Comparison of ENCODE assay signal across 15 cellular contexts in genomic region chr10:70092389-70092718, GRCh38. TPM values are rescaled to one million over a fixed set of nuclear protein-coding genes. Genes with fewer than 3 reads are reported as not detected.
A peak's percentile ranks its signal among the peaks of the same experiment; 100 is the strongest.
DNase-seq lines count a peak whose midpoint lies in the region; ATAC-seq and TF ChIP-seq lines count a peak whose summit lies in the region.
"Had no signal": no experiment of that assay in that cellular context is flagged by ENCODE, and none has a peak within 500 bp of the region (broad histone marks: within the 10 kb centered on the region; RNA-seq: fewer than 3 reads in every experiment).

No MANE protein-coding gene starts in this region.

- no peak overlapping the region for H2BK120ac ChIP-seq in mesenchymal stem cell (ENCODE audit: low read depth, low read length)

- H3K18ac ChIP-seq in mesenchymal stem cell (ENCODE audit: low read depth in 1 of 2, low read length in 2 of 2) = no peak overlapping the region

- peaks cover 21% of the 10 kb centered on the region for H3K4me1 ChIP-seq in mesenchymal stem cell (ENCODE audit: control insufficient read depth, insufficient read depth, low read depth, low read length)
- H3K4me1 ChIP-seq in colonic mucosa = no peaks in the 10 kb centered on the region
- H3K4me1 ChIP-seq: neural progenitor cell, tibial nerve had no signal

- no peak for ATAC-seq in activated CD8-positive, alpha-beta T cell treated with anti-CD3 and anti-CD28 coated beads for 36 hours
- ATAC-seq in GM19035 (IDR thresholded peaks at IDR 0.05; ENCODE audit: unreplicated experiment) = no peak
- ATAC-seq: stimulated activated naive B cell treated with anti-CD40 and anti-IgM and Interleukin-4, amounts not matched to agents 10 μg/mL and 1 μg/mL and 100 μg/mL, for 72 hours had no signal

- WGBS in mesenchymal stem cell = 96% methylated on average over 7 of the region's 7 CpGs

- no peak overlapping the region for H3K23ac ChIP-seq in mesenchymal stem cell (ENCODE audit: low read length in 2 of 2)

- H3K9ac ChIP-seq in mesenchymal stem cell (ENCODE audit: low read length) (no peak overlapping the region), colonic mucosa (ENCODE audit: low read depth in 2 of 2, low read length in 2 of 2) (no peak overlapping the region)
- H3K9ac ChIP-seq: neural progenitor cell had no signal

- H3K14ac ChIP-seq in mesenchymal stem cell (ENCODE audit: low read length in 2 of 2) = no peak overlapping the region

- TF ChIP-seq CTCF in activated CD8-positive, alpha-beta T cell treated with anti-CD3 and anti-CD28 coated beads for 36 hours (IDR thresholded peaks at IDR 0.05) = no peak
- no peak for TF ChIP-seq CTCF in colonic mucosa (IDR thresholded peaks at IDR 0.05)

- peaks cover 58% of the 10 kb centered on the region for H3K4me1 Mint-ChIP-seq in activated naive CD4-positive, alpha-beta T cell treated with anti-CD3 and anti-CD28 coated beads, Interleukin-2, amount 50 U/mL, for 24 hours
- H3K4me1 Mint-ChIP-seq in activated CD8-positive, alpha-beta T cell treated with anti-CD3 and anti-CD28 coated beads for 36 hours (ENCODE audit: low read depth) = peaks cover 44% of the 10 kb centered on the region
- H3K4me1 Mint-ChIP-seq: neural progenitor cell; stimulated activated naive B cell treated with anti-CD40 and anti-IgM and Interleukin-4, amounts not matched to agents 10 μg/mL and 1 μg/mL and 100 μg/mL, for 72 hours had no signal

- H3K36me3 ChIP-seq in mesenchymal stem cell (ENCODE audit: control insufficient read depth in 1 of 2, insufficient read depth in 2 of 2, low read depth in 1 of 2, low read length in 2 of 2) (peaks cover 32 to 38% of the 10 kb centered on the region in 2 experiments), colonic mucosa (no peaks in the 10 kb centered on the region)
- H3K36me3 ChIP-seq: neural progenitor cell had no signal

- no peak for DNase-seq in activated naive CD4-positive, alpha-beta T cell treated with Interleukin-2 at 50 U/mL for 16 hours
- no peak for DNase-seq in activated CD8-positive, alpha-beta T cell treated with anti-CD3 and anti-CD28 coated beads for 36 hours
- DNase-seq in mesenchymal stem cell (no peak), C1 segment of cervical spinal cord (lab: John Stamatoyannopoulos, UW) (no peak), colonic mucosa (no peak)
- DNase-seq: GOT3; left cardiac atrium; mesendoderm; NCI-H774; stimulated activated naive B cell treated with anti-CD40 and anti-IgM and Interleukin-4, amounts not matched to agents 10 μg/mL and 1 μg/mL and 100 μg/mL, for 72 hours had no signal

- H2AFZ ChIP-seq in mesenchymal stem cell (ENCODE audit: low read depth, low read length) = no peak overlapping the region
- H2AFZ ChIP-seq: neural progenitor cell had no signal

- H3K4me2 ChIP-seq in mesenchymal stem cell (ENCODE audit: low read length, poor library complexity, severe bottlenecking) = no peak overlapping the region
- H3K4me2 ChIP-seq: neural progenitor cell had no signal

- no peak overlapping the region for H2BK12ac ChIP-seq in mesenchymal stem cell (ENCODE audit: low read length in 2 of 2)

- H3K9me3 ChIP-seq in mesenchymal stem cell (ENCODE audit: control insufficient read depth, low read length) (no peaks in the 10 kb centered on the region), colonic mucosa (no peaks in the 10 kb centered on the region)
- H3K9me3 ChIP-seq: tibial nerve had no signal

- H2BK5ac ChIP-seq in mesenchymal stem cell (ENCODE audit: low read depth, low read length, poor library complexity, severe bottlenecking) = no peak overlapping the region

- CTCF ChIA-PET in activated CD8-positive, alpha-beta T cell treated with anti-CD3 and anti-CD28 coated beads for 36 hours (lab: Charles Lee) = interaction anchor here (0.9 to 7.5 kb wide), 7 partner anchors 16 to 272 kb away, joined by 3 to 99 read pairs (median 6); partner anchors contain the start of genes MACROH2A2 and TYSND1

- no peak overlapping the region for H3K4ac ChIP-seq in mesenchymal stem cell (ENCODE audit: low read depth in 1 of 2, low read length in 2 of 2)

- H3K27ac ChIP-seq in mesenchymal stem cell (ENCODE audit: low read length, poor library complexity, severe bottlenecking) (no peak overlapping the region), colonic mucosa (no peak overlapping the region)
- H3K27ac ChIP-seq: neural progenitor cell, tibial nerve had no signal

- H2BK15ac ChIP-seq in mesenchymal stem cell (ENCODE audit: low read depth, poor library complexity, severe bottlenecking) = no peak overlapping the region

- H3K4me3 Mint-ChIP-seq in activated naive CD4-positive, alpha-beta T cell treated with anti-CD3 and anti-CD28 coated beads, Interleukin-2, amount 50 U/mL, for 24 hours = peak overlapping the region; percentile 71
- peak overlapping the region; percentile 85 for H3K4me3 Mint-ChIP-seq in activated CD8-positive, alpha-beta T cell treated with anti-CD3 and anti-CD28 coated beads for 36 hours
- H3K4me3 Mint-ChIP-seq: neural progenitor cell; stimulated activated naive B cell treated with anti-CD40 and anti-IgM and Interleukin-4, amounts not matched to agents 10 μg/mL and 1 μg/mL and 100 μg/mL, for 72 hours had no signal

- intact Hi-C loops in activated CD8-positive, alpha-beta T cell treated with anti-CD3 and anti-CD28 coated beads for 36 hours (cut with micrococcal nuclease) = no loop called here
- intact Hi-C loops in colonic mucosa (cut with DNase I) = no loop called here

- POLR2A ChIA-PET in activated CD8-positive, alpha-beta T cell treated with anti-CD3 and anti-CD28 coated beads for 36 hours (lab: Charles Lee) = interaction anchor here (2.3 kb wide), 1 partner anchor 54 kb away, joined by 18 read pairs; the partner anchor contains the start of gene TYSND1

- peaks cover 4% of the 10 kb centered on the region for H3K79me1 ChIP-seq in mesenchymal stem cell (replicated peaks; ENCODE audit: low read length, poor library complexity, severe bottlenecking)

- H2AK5ac ChIP-seq in mesenchymal stem cell (ENCODE audit: low read length, severe bottlenecking) = peak overlapping the region; percentile 59

- no peak overlapping the region for H4K91ac ChIP-seq in mesenchymal stem cell (ENCODE audit: low read length)

- H3K27ac Mint-ChIP-seq in activated naive CD4-positive, alpha-beta T cell treated with anti-CD3 and anti-CD28 coated beads, Interleukin-2, amount 50 U/mL, for 24 hours = peak overlapping the region; percentile 48
- peak overlapping the region; percentile 94 for H3K27ac Mint-ChIP-seq in activated CD8-positive, alpha-beta T cell treated with anti-CD3 and anti-CD28 coated beads for 36 hours
- H3K27ac Mint-ChIP-seq: neural progenitor cell; stimulated activated naive B cell treated with anti-CD40 and anti-IgM and Interleukin-4, amounts not matched to agents 10 μg/mL and 1 μg/mL and 100 μg/mL, for 72 hours had no signal

- H3K27me3 ChIP-seq in mesenchymal stem cell (ENCODE audit: control insufficient read depth in 1 of 2, insufficient read depth in 1 of 2, low read length in 2 of 2) = no peaks in the 10 kb centered on the region
- H3K27me3 ChIP-seq in colonic mucosa = no peaks in the 10 kb centered on the region
- H3K27me3 ChIP-seq: neural progenitor cell, tibial nerve had no signal

- H3K36me3 Mint-ChIP-seq in activated naive CD4-positive, alpha-beta T cell treated with anti-CD3 and anti-CD28 coated beads, Interleukin-2, amount 50 U/mL, for 24 hours = peaks cover 4% of the 10 kb centered on the region
- peaks cover 4% of the 10 kb centered on the region for H3K36me3 Mint-ChIP-seq in activated CD8-positive, alpha-beta T cell treated with anti-CD3 and anti-CD28 coated beads for 36 hours (ENCODE audit: low read depth)
- H3K36me3 Mint-ChIP-seq: stimulated activated naive B cell treated with anti-CD40 and anti-IgM and Interleukin-4, amounts not matched to agents 10 μg/mL and 1 μg/mL and 100 μg/mL, for 72 hours had no signal

- no peak overlapping the region for H4K8ac ChIP-seq in mesenchymal stem cell (ENCODE audit: low read length)

- H3K9me3 Mint-ChIP-seq in activated naive CD4-positive, alpha-beta T cell treated with anti-CD3 and anti-CD28 coated beads, Interleukin-2, amount 50 U/mL, for 24 hours = no peaks in the 10 kb centered on the region
- no peaks in the 10 kb centered on the region for H3K9me3 Mint-ChIP-seq in activated CD8-positive, alpha-beta T cell treated with anti-CD3 and anti-CD28 coated beads for 36 hours
- H3K9me3 Mint-ChIP-seq: neural progenitor cell; stimulated activated naive B cell treated with anti-CD40 and anti-IgM and Interleukin-4, amounts not matched to agents 10 μg/mL and 1 μg/mL and 100 μg/mL, for 72 hours had no signal

- no peak overlapping the region for H3K4me3 ChIP-seq in mesenchymal stem cell (ENCODE audit: insufficient read depth in 1 of 2, low read depth in 1 of 2, low read length in 2 of 2)
- H3K4me3 ChIP-seq in colonic mucosa = no peak overlapping the region
- H3K4me3 ChIP-seq: neural progenitor cell, tibial nerve had no signal

- no peaks in the 10 kb centered on the region for H3K27me3 Mint-ChIP-seq in activated naive CD4-positive, alpha-beta T cell treated with anti-CD3 and anti-CD28 coated beads, Interleukin-2, amount 50 U/mL, for 24 hours
- H3K27me3 Mint-ChIP-seq in activated CD8-positive, alpha-beta T cell treated with anti-CD3 and anti-CD28 coated beads for 36 hours = no peaks in the 10 kb centered on the region

RNA-seq across cellular contexts. Expression of gene MACROH2A2, which starts 39.7 kb away (rescaled TPM):
- total RNA-seq in activated CD8-positive, alpha-beta T cell treated with anti-CD3 and anti-CD28 coated beads for 36 hours = 1 to 10 TPM; 3.6 to 3.9 TPM
- 11.7 TPM for polyA plus RNA-seq in mesenchymal stem cell (2013, experiment 1 of 2)
- 10.3 TPM for polyA plus RNA-seq in mesenchymal stem cell (2013, experiment 2 of 2)
- total RNA-seq in colonic mucosa = 10 to 100 TPM; 15.1 to 22.1 TPM
- total RNA-seq: OCI-LY7 had no signal

RNA-seq across cellular contexts. Expression of gene AIFM2, which starts 40.3 kb away (rescaled TPM):
- total RNA-seq in activated CD8-positive, alpha-beta T cell treated with anti-CD3 and anti-CD28 coated beads for 36 hours = 1 to 10 TPM; 6.3 to 8.2 TPM
- 10.2 TPM for polyA plus RNA-seq in mesenchymal stem cell (2013, experiment 1 of 2)
- polyA plus RNA-seq in mesenchymal stem cell (2013, experiment 2 of 2) = 10.0 TPM
- 10 to 100 TPM; 15.4 to 25.7 TPM for total RNA-seq in colonic mucosa

RNA-seq across cellular contexts. Expression of gene TYSND1, which starts 54.1 kb away (rescaled TPM):
- total RNA-seq in activated CD8-positive, alpha-beta T cell treated with anti-CD3 and anti-CD28 coated beads for 36 hours = 10 to 100 TPM; 20.0 to 20.3 TPM
- polyA plus RNA-seq in mesenchymal stem cell (2013, experiment 1 of 2) = 4.0 TPM
- 4.1 TPM for polyA plus RNA-seq in mesenchymal stem cell (2013, experiment 2 of 2)
- total RNA-seq in colonic mucosa = 10 to 100 TPM; 13.1 to 23.8 TPM
